In genomic region chr16:9479008-9479407, GRCh38 we compare ENCODE assay signal across 21 cellular contexts.
DNase-seq lines count a peak whose midpoint lies in the region; ATAC-seq, FAIRE-seq and TF ChIP-seq lines count a peak whose summit lies in the region.
"Had no signal": no experiment of that assay in that cellular context is flagged by ENCODE, and none has a peak within 500 bp of the region (broad histone marks: within the 10 kb centered on the region; RNA-seq: fewer than 3 reads in every experiment).

No MANE protein-coding gene starts in this region.

- no peaks in the 10 kb centered on the region for H3K27me3 ChIP-seq in RWPE2 (ENCODE audit: insufficient read depth, poor library complexity, severe bottlenecking)
- peaks cover 0 to 4% of the 10 kb centered on the region in 2 experiments; a peak in 1 of 5 replicates for H3K27me3 ChIP-seq in HepG2 (ENCODE audit: control insufficient read depth in 1 of 2, insufficient read depth in 2 of 2, low read length in 2 of 2)

- H2AFZ ChIP-seq in HepG2 (ENCODE audit: low read length), result no peak overlapping the region
- H2AFZ ChIP-seq: GM23338 had no signal

- 2% methylated on average over 2 of the region's 2 CpGs for WGBS in HepG2 (ENCODE audit: low lambda C conversion rate)

- DNase-seq in RWPE2 (ENCODE audit: low spot score), result no peak
- DNase-seq in HepG2 (ENCODE audit: low spot score), result no peak
- DNase-seq in pons (ENCODE audit: low spot score), result peak; percentile 9
- no peak for DNase-seq in NCI-H1436 (lab: John Stamatoyannopoulos, UW)
- no peak for DNase-seq in CD1c-positive myeloid dendritic cell (ENCODE audit: extremely low spot score)
- DNase-seq in omental fat pad (ENCODE audit: low spot score), result no peak
- no peak for DNase-seq in NCI-H345 (lab: John Stamatoyannopoulos, UW)
- DNase-seq: AML-193, DMS53, EL, NCI-H1092 treated with DMSO at 0.1 percent for 48 hours, NCI-H2081 treated with DMSO at 0.1 percent for 48 hours, NCI-H510A, NCI-H82, OCI-M1, RPMI8226 had no signal

- in situ Hi-C loops in HepG2 (cut with HindIII; ENCODE audit: extremely low pct_ligation_motif_present, low pct_unique_long_range_greater_than_20kb), result no loop called here

- no peak overlapping the region for H3K9ac ChIP-seq in HepG2 (ENCODE audit: insufficient read depth, low read depth, low read length)

- H4K20me1 ChIP-seq in HepG2 (ENCODE audit: insufficient read depth, low read length), result no peaks in the 10 kb centered on the region

- TF ChIP-seq CTCF in RWPE2 (IDR thresholded peaks at IDR 0.05; ENCODE audit: poor library complexity, severe bottlenecking) (peak; percentile 5), HepG2 (CRISPR knock-in tag; IDR thresholded peaks at IDR 0.05) (no peak), omental fat pad (IDR thresholded peaks at IDR 0.05) (no peak)

- no peaks in the 10 kb centered on the region for H3K36me3 ChIP-seq in RWPE2 (ENCODE audit: low read depth)
- no peaks in the 10 kb centered on the region for H3K36me3 ChIP-seq in HepG2 (replicated peaks in 1 of 2; ENCODE audit: control insufficient read depth in 1 of 2, insufficient read depth in 2 of 2, low read length in 2 of 2)

- H3K4me1 ChIP-seq in RWPE2 (ENCODE audit: insufficient read depth, poor library complexity, severe bottlenecking) (no peaks in the 10 kb centered on the region), HepG2 (ENCODE audit: insufficient read depth, low read length) (no peaks in the 10 kb centered on the region)
- H3K4me1 ChIP-seq: Caco-2 had no signal

- H3K4me3 ChIP-seq in RWPE2 (ENCODE audit: severe bottlenecking) (no peak overlapping the region), HepG2 (replicated peaks in 1 of 3; ENCODE audit: insufficient read depth in 1 of 3, low read depth in 2 of 3, low read length in 3 of 3) (no peak overlapping the region)
- H3K4me3 ChIP-seq: GM23338 had no signal

- no peak overlapping the region for H3K27ac ChIP-seq in RWPE2 (ENCODE audit: poor library complexity, severe bottlenecking)
- no peak overlapping the region for H3K27ac ChIP-seq in HepG2 (ENCODE audit: extremely low read length, insufficient read depth, low read length)

- TF ChIP-seq RAD21 in HepG2 (CRISPR knock-in tag; IDR thresholded peaks at IDR 0.05), result no peak

- TF ChIP-seq POLR2A in HepG2 (IDR thresholded peaks at IDR 0.05; ENCODE audit: insufficient read depth in 1 of 2, low read depth in 2 of 2, low read length in 2 of 2), result no peak

- CTCF ChIA-PET in HepG2 (lab: Yijun Ruan, JAX; ENCODE audit: low intra/inter-chr PET ratio, low total read pairs), result no interaction called here

- TF ChIP-seq EP300 in HepG2 (IDR thresholded peaks at IDR 0.05; ENCODE audit: low read depth in 2 of 2, low read length in 2 of 2), result no peak
- TF ChIP-seq EP300 in HepG2 (CRISPR knock-in tag; IDR thresholded peaks at IDR 0.05; ENCODE audit: borderline replicate concordance), result no peak

- no peak for ATAC-seq in RWPE2 (ENCODE audit: low read depth)
- no peak for ATAC-seq in HepG2
- ATAC-seq in omental fat pad (ENCODE audit: low FRiP score), result no peak
- ATAC-seq: GM23338, HCT116 had no signal

- no peaks in the 10 kb centered on the region for H3K79me2 ChIP-seq in HepG2 (ENCODE audit: insufficient read depth, low read length)

- BruUV-seq in HepG2 (replicated peaks; lab: Mats Ljungman, UMichigan), result no TSS peak

- H3K4me2 ChIP-seq in HepG2 (ENCODE audit: low read depth, low read length), result no peak overlapping the region
- H3K4me2 ChIP-seq: GM23338 had no signal

- intact Hi-C loops in HepG2 (cut with micrococcal nuclease; ENCODE audit: unreplicated experiment), result loop anchor here (2.0 kb wide), 1 partner anchor 702 kb away; no protein-coding TSS in a partner anchor

- H3K9me3 ChIP-seq in RWPE2 (ENCODE audit: severe bottlenecking) (no peaks in the 10 kb centered on the region), HepG2 (ENCODE audit: low read length) (no peaks in the 10 kb centered on the region)
- H3K9me3 ChIP-seq: Caco-2 had no signal

- FAIRE-seq in HepG2 (lab: Jason Lieb, UNC), result peak; percentile 36
- FAIRE-seq: GM12891, GM19239 had no signal

- POLR2A ChIA-PET in HepG2 (lab: Yijun Ruan, JAX), result no interaction called here

TF ChIP-seq in HepG2, 621 proteins besides CTCF, POLR2A, EP300 and RAD21:
- TF ChIP-seq CBFB (CRISPR knock-in tag; IDR thresholded peaks at IDR 0.05) (no peak), ZNF33B (CRISPR knock-in tag; IDR thresholded peaks at IDR 0.05) (no peak), TBX2 (CRISPR knock-in tag; IDR thresholded peaks at IDR 0.05; ENCODE audit: borderline replicate concordance) (no peak), NFIC (IDR thresholded peaks at IDR 0.05; ENCODE audit: low read length) (no peak), ZSCAN5A (CRISPR knock-in tag; IDR thresholded peaks at IDR 0.05; ENCODE audit: borderline replicate concordance) (no peak), STAG1 (CRISPR knock-in tag; IDR thresholded peaks at IDR 0.05) (peak; percentile 25)
